In genomic region chr12:25100738-25101445, GRCh38 we compare ENCODE assay signal across 19 cellular contexts.
DNase-seq lines count a peak whose midpoint lies in the region; ATAC-seq and TF ChIP-seq lines count a peak whose summit lies in the region.
"Had no signal": no experiment of that assay in that cellular context is flagged by ENCODE, and none has a peak within 500 bp of the region (broad histone marks: within the 10 kb centered on the region; RNA-seq: fewer than 3 reads in every experiment).

No MANE protein-coding gene starts in this region.

- H3K4me3 ChIP-seq in OCI-LY3 (ENCODE audit: low read length), result peak overlapping the region; percentile 46
- H3K4me3 ChIP-seq: uterus had no signal

- no peak for ATAC-seq in activated CD8-positive, alpha-beta T cell treated with anti-CD3 and anti-CD28 coated beads for 36 hours
- ATAC-seq in activated CD8-positive, alpha-beta T cell treated with anti-CD3 and anti-CD28 coated beads, Interleukin-2, amount 10 ng/mL, durations not matched to agents 7 days and 5 days, result no peak
- ATAC-seq in HG02798 (IDR thresholded peaks at IDR 0.05; ENCODE audit: poor library complexity, unreplicated experiment) (peak; percentile 68), HG03025 (IDR thresholded peaks at IDR 0.05; ENCODE audit: low FRiP score, unreplicated experiment) (no peak), GM18909 (IDR thresholded peaks at IDR 0.05; ENCODE audit: poor library complexity, unreplicated experiment) (no peak)
- ATAC-seq in stimulated activated memory B cell treated with anti-CD40 and anti-IgM and Interleukin-4, amounts not matched to agents 10 μg/mL and 1 μg/mL and 100 μg/mL, for 72 hours, result peak; percentile 79
- ATAC-seq: activated T-cell treated with anti-CD3 and anti-CD28 coated beads, Interleukin-2, amount 50 U/mL, for 72 hours; stimulated activated naive CD8-positive, alpha-beta T cell treated with anti-CD3 and anti-CD28 coated beads, Interleukin-15, Interleukin-2, amounts not matched to agents 100 U/mL and 50 U/mL, for 24 hours had no signal

- intact Hi-C loops in activated CD8-positive, alpha-beta T cell treated with anti-CD3 and anti-CD28 coated beads for 36 hours (cut with micrococcal nuclease), result no loop called here

- CTCF ChIA-PET in activated CD8-positive, alpha-beta T cell treated with anti-CD3 and anti-CD28 coated beads for 36 hours (lab: Charles Lee), result interaction anchor here (1.4 kb wide), 1 partner anchor 108 kb away, joined by 3 read pairs; no protein-coding TSS in a partner anchor
- CTCF ChIA-PET in activated CD8-positive, alpha-beta T cell treated with anti-CD3 and anti-CD28 coated beads, Interleukin-2, amount 10 ng/mL, durations not matched to agents 7 days and 5 days (lab: Charles Lee), result no interaction called here

- POLR2A ChIA-PET in activated CD8-positive, alpha-beta T cell treated with anti-CD3 and anti-CD28 coated beads for 36 hours (lab: Charles Lee), result no interaction called here
- POLR2A ChIA-PET in activated CD8-positive, alpha-beta T cell treated with anti-CD3 and anti-CD28 coated beads, Interleukin-2, amount 10 ng/mL, durations not matched to agents 7 days and 5 days (lab: Charles Lee), result no interaction called here

- peaks cover 8% of the 10 kb centered on the region for H3K4me1 Mint-ChIP-seq in activated CD8-positive, alpha-beta T cell treated with anti-CD3 and anti-CD28 coated beads for 36 hours (ENCODE audit: low read depth)
- H3K4me1 Mint-ChIP-seq in activated CD8-positive, alpha-beta T cell treated with anti-CD3 and anti-CD28 coated beads, Interleukin-2, amount 10 ng/mL, durations not matched to agents 7 days and 5 days (ENCODE audit: low read depth), result peaks cover 4% of the 10 kb centered on the region
- H3K4me1 Mint-ChIP-seq in stimulated activated memory B cell treated with anti-CD40 and anti-IgM and Interleukin-4, amounts not matched to agents 10 μg/mL and 1 μg/mL and 100 μg/mL, for 72 hours, result no peaks in the 10 kb centered on the region
- H3K4me1 Mint-ChIP-seq in activated T-cell treated with anti-CD3 and anti-CD28 coated beads, Interleukin-2, amount 50 U/mL, for 24 hours (ENCODE audit: low read depth), result peaks cover 3% of the 10 kb centered on the region

- H3K4me1 ChIP-seq in OCI-LY3 (ENCODE audit: low read length), result peaks cover 35% of the 10 kb centered on the region
- H3K4me1 ChIP-seq: uterus had no signal

- no peak for DNase-seq in activated CD8-positive, alpha-beta T cell treated with anti-CD3 and anti-CD28 coated beads for 36 hours
- no peak for DNase-seq in activated CD8-positive, alpha-beta T cell treated with anti-CD3 and anti-CD28 coated beads, Interleukin-2, amount 10 ng/mL, durations not matched to agents 7 days and 5 days
- no peak for DNase-seq in activated T-cell treated with anti-CD3 and anti-CD28 coated beads, Interleukin-2, amount 50 U/mL, for 24 hours
- DNase-seq: activated CD4-positive, alpha-beta T cell treated with anti-CD3 and anti-CD28 coated beads, Interleukin-2, amount 10 ng/mL, durations not matched to agents 24 days and 14 days; activated T-cell treated with anti-CD3 and anti-CD28 coated beads, Interleukin-2, amount 50 U/mL, for 72 hours; COR-L47; head of caudate nucleus; NCI-H1930; NCI-H69; nucleus accumbens; SHP77; stimulated activated naive CD8-positive, alpha-beta T cell treated with anti-CD3 and anti-CD28 coated beads, Interleukin-15, Interleukin-2, amounts not matched to agents 100 U/mL and 50 U/mL, for 24 hours; T-helper 2 cell; uterus had no signal

- peak overlapping the region; percentile 74 for H3K4me2 ChIP-seq in OCI-LY3 (ENCODE audit: low read length)

- peak overlapping the region; percentile 13 for H3K27ac Mint-ChIP-seq in activated CD8-positive, alpha-beta T cell treated with anti-CD3 and anti-CD28 coated beads for 36 hours
- no peak overlapping the region for H3K27ac Mint-ChIP-seq in activated CD8-positive, alpha-beta T cell treated with anti-CD3 and anti-CD28 coated beads, Interleukin-2, amount 10 ng/mL, durations not matched to agents 7 days and 5 days
- H3K27ac Mint-ChIP-seq in stimulated activated memory B cell treated with anti-CD40 and anti-IgM and Interleukin-4, amounts not matched to agents 10 μg/mL and 1 μg/mL and 100 μg/mL, for 72 hours, result no peak overlapping the region
- H3K27ac Mint-ChIP-seq in activated T-cell treated with anti-CD3 and anti-CD28 coated beads, Interleukin-2, amount 50 U/mL, for 24 hours, result no peak overlapping the region
- H3K27ac Mint-ChIP-seq: activated CD4-positive, alpha-beta T cell treated with anti-CD3 and anti-CD28 coated beads, Interleukin-2, amount 10 ng/mL, durations not matched to agents 24 days and 14 days; activated T-cell treated with anti-CD3 and anti-CD28 coated beads, Interleukin-2, amount 50 U/mL, for 72 hours had no signal

- H2AFZ ChIP-seq in OCI-LY3 (ENCODE audit: low read depth, low read length), result no peak overlapping the region

- no peaks in the 10 kb centered on the region for H3K9me3 ChIP-seq in OCI-LY3 (ENCODE audit: insufficient read depth, low read length)
- H3K9me3 ChIP-seq: uterus had no signal

- H3K9me3 Mint-ChIP-seq in activated CD8-positive, alpha-beta T cell treated with anti-CD3 and anti-CD28 coated beads for 36 hours, result no peaks in the 10 kb centered on the region
- H3K9me3 Mint-ChIP-seq in activated CD8-positive, alpha-beta T cell treated with anti-CD3 and anti-CD28 coated beads, Interleukin-2, amount 10 ng/mL, durations not matched to agents 7 days and 5 days (ENCODE audit: insufficient read depth), result no peaks in the 10 kb centered on the region
- H3K9me3 Mint-ChIP-seq in stimulated activated memory B cell treated with anti-CD40 and anti-IgM and Interleukin-4, amounts not matched to agents 10 μg/mL and 1 μg/mL and 100 μg/mL, for 72 hours, result peaks cover 3% of the 10 kb centered on the region
- no peaks in the 10 kb centered on the region for H3K9me3 Mint-ChIP-seq in activated T-cell treated with anti-CD3 and anti-CD28 coated beads, Interleukin-2, amount 50 U/mL, for 24 hours
- H3K9me3 Mint-ChIP-seq: activated CD4-positive, alpha-beta T cell treated with anti-CD3 and anti-CD28 coated beads, Interleukin-2, amount 10 ng/mL, durations not matched to agents 24 days and 14 days; activated T-cell treated with anti-CD3 and anti-CD28 coated beads, Interleukin-2, amount 50 U/mL, for 72 hours had no signal

- H3K27me3 Mint-ChIP-seq in activated CD8-positive, alpha-beta T cell treated with anti-CD3 and anti-CD28 coated beads for 36 hours, result no peaks in the 10 kb centered on the region
- no peaks in the 10 kb centered on the region for H3K27me3 Mint-ChIP-seq in activated CD8-positive, alpha-beta T cell treated with anti-CD3 and anti-CD28 coated beads, Interleukin-2, amount 10 ng/mL, durations not matched to agents 7 days and 5 days (ENCODE audit: low read depth)
- H3K27me3 Mint-ChIP-seq in stimulated activated memory B cell treated with anti-CD40 and anti-IgM and Interleukin-4, amounts not matched to agents 10 μg/mL and 1 μg/mL and 100 μg/mL, for 72 hours, result no peaks in the 10 kb centered on the region
- no peaks in the 10 kb centered on the region for H3K27me3 Mint-ChIP-seq in activated T-cell treated with anti-CD3 and anti-CD28 coated beads, Interleukin-2, amount 50 U/mL, for 24 hours
- H3K27me3 Mint-ChIP-seq: activated CD4-positive, alpha-beta T cell treated with anti-CD3 and anti-CD28 coated beads, Interleukin-2, amount 10 ng/mL, durations not matched to agents 24 days and 14 days had no signal

- H4K20me1 ChIP-seq in OCI-LY3 (ENCODE audit: insufficient read depth, low read length), result no peaks in the 10 kb centered on the region

- H3K4me3 Mint-ChIP-seq in activated CD8-positive, alpha-beta T cell treated with anti-CD3 and anti-CD28 coated beads for 36 hours, result no peak overlapping the region
- no peak overlapping the region for H3K4me3 Mint-ChIP-seq in activated CD8-positive, alpha-beta T cell treated with anti-CD3 and anti-CD28 coated beads, Interleukin-2, amount 10 ng/mL, durations not matched to agents 7 days and 5 days
- H3K4me3 Mint-ChIP-seq in stimulated activated memory B cell treated with anti-CD40 and anti-IgM and Interleukin-4, amounts not matched to agents 10 μg/mL and 1 μg/mL and 100 μg/mL, for 72 hours, result peak overlapping the region; percentile 42
- H3K4me3 Mint-ChIP-seq in activated T-cell treated with anti-CD3 and anti-CD28 coated beads, Interleukin-2, amount 50 U/mL, for 24 hours, result no peak overlapping the region
- H3K4me3 Mint-ChIP-seq: activated CD4-positive, alpha-beta T cell treated with anti-CD3 and anti-CD28 coated beads, Interleukin-2, amount 10 ng/mL, durations not matched to agents 24 days and 14 days; activated T-cell treated with anti-CD3 and anti-CD28 coated beads, Interleukin-2, amount 50 U/mL, for 72 hours had no signal

- H3K79me2 ChIP-seq in OCI-LY3 (ENCODE audit: low read length), result no peaks in the 10 kb centered on the region

- no peaks in the 10 kb centered on the region for H3K27me3 ChIP-seq in OCI-LY3 (ENCODE audit: low read depth, low read length)
- H3K27me3 ChIP-seq: uterus had no signal

- peaks cover 37% of the 10 kb centered on the region for H3K36me3 ChIP-seq in OCI-LY3 (replicated peaks; ENCODE audit: low read depth, low read length)
- H3K36me3 ChIP-seq: uterus had no signal

- H3K36me3 Mint-ChIP-seq in activated CD8-positive, alpha-beta T cell treated with anti-CD3 and anti-CD28 coated beads for 36 hours (ENCODE audit: low read depth), result peaks cover 21% of the 10 kb centered on the region
- peaks cover 30% of the 10 kb centered on the region for H3K36me3 Mint-ChIP-seq in activated CD8-positive, alpha-beta T cell treated with anti-CD3 and anti-CD28 coated beads, Interleukin-2, amount 10 ng/mL, durations not matched to agents 7 days and 5 days (ENCODE audit: low read depth)
- H3K36me3 Mint-ChIP-seq in stimulated activated memory B cell treated with anti-CD40 and anti-IgM and Interleukin-4, amounts not matched to agents 10 μg/mL and 1 μg/mL and 100 μg/mL, for 72 hours, result peaks cover 42% of the 10 kb centered on the region
- H3K36me3 Mint-ChIP-seq in activated T-cell treated with anti-CD3 and anti-CD28 coated beads, Interleukin-2, amount 50 U/mL, for 24 hours (ENCODE audit: low read depth), result peaks cover 44% of the 10 kb centered on the region

- peak overlapping the region; percentile 48; the same call in 1 of the 2 replicates for H3K9ac ChIP-seq in OCI-LY3 (ENCODE audit: low read length)

- H3K27ac ChIP-seq in OCI-LY3 (ENCODE audit: low read length), result peak overlapping the region; percentile 72
- H3K27ac ChIP-seq: uterus had no signal

- TF ChIP-seq CTCF in activated CD8-positive, alpha-beta T cell treated with anti-CD3 and anti-CD28 coated beads for 36 hours (IDR thresholded peaks at IDR 0.05), result no peak
- TF ChIP-seq CTCF in OCI-LY3 (IDR thresholded peaks at IDR 0.05; ENCODE audit: low read depth, low read length), result no peak

Comparison
In these comparisons a context has a peak if more than half of its experiments do, and no peak if none do; other contexts are left out.
1. ATAC-seq: peak in HG02798 (single experiment) and stimulated activated memory B cell treated with anti-CD40 and anti-IgM and Interleukin-4, amounts not matched to agents 10 μg/mL and 1 μg/mL and 100 μg/mL, for 72 hours (single experiment); none in activated CD8-positive, alpha-beta T cell treated with anti-CD3 and anti-CD28 coated beads for 36 hours (single experiment), activated CD8-positive, alpha-beta T cell treated with anti-CD3 and anti-CD28 coated beads, Interleukin-2, amount 10 ng/mL, durations not matched to agents 7 days and 5 days (single experiment), HG03025 (single experiment) and GM18909 (single experiment).